8 cellular contexts compared by ENCODE assay signal in genomic region chr9:93098236-93098946, GRCh38. TPM values are rescaled to one million over a fixed set of nuclear protein-coding genes. Genes with fewer than 3 reads are reported as not detected.
DNase-seq lines count a peak whose midpoint lies in the region; ATAC-seq and TF ChIP-seq lines count a peak whose summit lies in the region.

No MANE protein-coding gene starts in this region.

- no peak for TF ChIP-seq EP300 in esophagus muscularis mucosa (IDR thresholded peaks at IDR 0.05)

- H3K27me3 ChIP-seq in CD4-positive, alpha-beta memory T cell (ENCODE audit: insufficient read depth, low read length): no peaks in the 10 kb centered on the region
- H3K27me3 ChIP-seq in esophagus muscularis mucosa: no peaks in the 10 kb centered on the region

- H3K4me1 ChIP-seq in CD4-positive, alpha-beta memory T cell (ENCODE audit: insufficient read depth, low read length): peaks cover 71% of the 10 kb centered on the region
- H3K4me1 ChIP-seq in esophagus muscularis mucosa: peaks cover 49 to 59% (median 56%) of the 10 kb centered on the region in 4 donors

- no peak for TF ChIP-seq CTCF in esophagus muscularis mucosa (IDR thresholded peaks at IDR 0.05)
- no peak for TF ChIP-seq CTCF in natural killer cell (IDR thresholded peaks at IDR 0.05)
- TF ChIP-seq CTCF in nephron progenitor cell (IDR thresholded peaks at IDR 0.05): no peak

- POLR2A ChIA-PET in CD4-positive, alpha-beta memory T cell (lab: Charles Lee; ENCODE audit: partially characterized antibody): interaction anchor here (1.0 to 6.6 kb wide), 13 partner anchors 9 to 144 kb away, joined by 3 to 96 read pairs (median 8); partner anchors contain the start of gene NINJ1
- POLR2A ChIA-PET in HEK293T (lab: Yijun Ruan, JAX): no interaction called here

- peak overlapping the region; percentile 91 to 98 (median 92) for H3K27ac Mint-ChIP-seq in CD4-positive, alpha-beta memory T cell
- H3K27ac Mint-ChIP-seq in activated T-cell treated with anti-CD3 and anti-CD28 coated beads, Interleukin-2, amount 50 U/mL, for 72 hours: peak overlapping the region; percentile 64
- H3K27ac Mint-ChIP-seq in natural killer cell (peak overlapping the region; percentile 91 to 92), nephron progenitor cell (no peak overlapping the region)

- H3K9me3 Mint-ChIP-seq in CD4-positive, alpha-beta memory T cell: peaks cover 0 to 2% (median under 1%) of the 10 kb centered on the region in 8 donors
- H3K9me3 Mint-ChIP-seq in activated T-cell treated with anti-CD3 and anti-CD28 coated beads, Interleukin-2, amount 50 U/mL, for 72 hours: peaks cover 2 to 3% of the 10 kb centered on the region in 2 donors
- no peaks in the 10 kb centered on the region for H3K9me3 Mint-ChIP-seq in natural killer cell
- peaks cover 23% of the 10 kb centered on the region for H3K9me3 Mint-ChIP-seq in nephron progenitor cell

- H3K9me3 ChIP-seq in CD4-positive, alpha-beta memory T cell (ENCODE audit: control insufficient read depth in 1 of 2, low read length in 2 of 2): no peaks in the 10 kb centered on the region
- H3K9me3 ChIP-seq in esophagus muscularis mucosa: no peaks in the 10 kb centered on the region

- intact Hi-C loops in CD4-positive, alpha-beta memory T cell (cut with micrococcal nuclease): loop anchor here (5.0 to 10.0 kb wide), 2 partner anchors 96 to 1066 kb away; no protein-coding TSS in a partner anchor
- intact Hi-C loops in esophagus muscularis mucosa (cut with DNase I): loop anchor here (5.0 kb wide), 1 partner anchor 34 kb away; the partner anchor contains the start of gene NINJ1
- intact Hi-C loops in natural killer cell (cut with micrococcal nuclease): loop anchor here (5.0 kb wide), 2 partner anchors 34 to 354 kb away; partner anchors contain the start of genes FAM120A, FAM120AOS and NINJ1

- H3K36me3 ChIP-seq in CD4-positive, alpha-beta memory T cell (ENCODE audit: insufficient read depth, low read length): no peaks in the 10 kb centered on the region
- no peaks in the 10 kb centered on the region for H3K36me3 ChIP-seq in esophagus muscularis mucosa

- peak; percentile 20 to 42 for ATAC-seq in activated T-cell treated with anti-CD3 and anti-CD28 coated beads, Interleukin-2, amount 50 U/mL, for 72 hours (replicated peaks in 1 of 2)
- ATAC-seq in natural killer cell: peak in 2 of 3 donors; percentile 5 to 6

- DNase-seq in CD4-positive, alpha-beta memory T cell: peak in 3 of 5 donors; percentile 23 to 74 (median 53)
- DNase-seq in NCI-H460 (ENCODE audit: extremely low read depth, low read depth) (peak; percentile 78), esophagus muscularis mucosa (ENCODE audit: extremely low spot score) (peak; percentile 96), natural killer cell (peak; percentile 69), substantia nigra (lab: John Stamatoyannopoulos, UW) (peak in 47 of 49 donors; percentile 20 to 96 (median 69)), HEK293T (ENCODE audit: extremely low spot score) (no peak), nephron progenitor cell (no peak)
- DNase-seq in activated T-cell treated with anti-CD3 and anti-CD28 coated beads, Interleukin-2, amount 50 U/mL, for 72 hours: peak; percentile 82 to 84

- CTCF ChIA-PET in CD4-positive, alpha-beta memory T cell (lab: Charles Lee; ENCODE audit: partially characterized antibody): interaction anchor here (0.7 to 4.0 kb wide), 8 partner anchors 10 to 119 kb away, joined by 3 to 26 read pairs (median 4); partner anchors contain the start of gene NINJ1
- CTCF ChIA-PET in HEK293T (lab: Yijun Ruan, JAX): interaction anchor here (1.5 kb wide), 1 partner anchor 10 kb away, joined by 4 read pairs; no protein-coding TSS in a partner anchor

- WGBS in esophagus muscularis mucosa: 20% methylated on average over 15 of the region's 15 CpGs

- H3K36me3 Mint-ChIP-seq in CD4-positive, alpha-beta memory T cell: peaks cover 8 to 15% of the 10 kb centered on the region in 2 donors
- H3K36me3 Mint-ChIP-seq in activated T-cell treated with anti-CD3 and anti-CD28 coated beads, Interleukin-2, amount 50 U/mL, for 72 hours (ENCODE audit: insufficient read depth in 2 of 2): peaks cover 5 to 14% of the 10 kb centered on the region in 2 donors
- H3K36me3 Mint-ChIP-seq in natural killer cell: no peaks in the 10 kb centered on the region
- peaks cover 13% of the 10 kb centered on the region for H3K36me3 Mint-ChIP-seq in nephron progenitor cell (ENCODE audit: low read depth)

- H3K27ac ChIP-seq in CD4-positive, alpha-beta memory T cell (ENCODE audit: low read depth, low read length): peak overlapping the region; percentile 90
- peak overlapping the region; percentile 91 to 99 (median 94) for H3K27ac ChIP-seq in esophagus muscularis mucosa (replicated peaks in 1 of 4)
- H3K27ac ChIP-seq in substantia nigra (ENCODE audit: low read depth, low read length, poor library complexity, severe bottlenecking): peak overlapping the region; percentile 87

- no peak for TF ChIP-seq POLR2A in esophagus muscularis mucosa (IDR thresholded peaks at IDR 0.05; ENCODE audit: low read depth)

- H3K4me3 ChIP-seq in CD4-positive, alpha-beta memory T cell (ENCODE audit: low read length in 2 of 2): peak overlapping the region; percentile 43 to 80
- H3K4me3 ChIP-seq in esophagus muscularis mucosa: peak overlapping the region; percentile 14 to 80 (median 50)

- no peaks in the 10 kb centered on the region for H3K27me3 Mint-ChIP-seq in CD4-positive, alpha-beta memory T cell
- no peaks in the 10 kb centered on the region for H3K27me3 Mint-ChIP-seq in activated T-cell treated with anti-CD3 and anti-CD28 coated beads, Interleukin-2, amount 50 U/mL, for 72 hours (ENCODE audit: low read depth)
- H3K27me3 Mint-ChIP-seq in natural killer cell (ENCODE audit: low read depth in 2 of 2) (no peaks in the 10 kb centered on the region), nephron progenitor cell (ENCODE audit: low read depth, poor library complexity) (peaks cover 4% of the 10 kb centered on the region)

- H3K4me3 Mint-ChIP-seq in CD4-positive, alpha-beta memory T cell: peak overlapping the region; percentile 88 to 95 (median 90)
- peak overlapping the region; percentile 92 to 97 for H3K4me3 Mint-ChIP-seq in activated T-cell treated with anti-CD3 and anti-CD28 coated beads, Interleukin-2, amount 50 U/mL, for 72 hours
- peak overlapping the region; percentile 88 for H3K4me3 Mint-ChIP-seq in natural killer cell
- H3K4me3 Mint-ChIP-seq in nephron progenitor cell: no peak overlapping the region

- peaks cover 41 to 81% (median 66%) of the 10 kb centered on the region in 4 donors for H3K4me1 Mint-ChIP-seq in CD4-positive, alpha-beta memory T cell
- peaks cover 63% of the 10 kb centered on the region for H3K4me1 Mint-ChIP-seq in activated T-cell treated with anti-CD3 and anti-CD28 coated beads, Interleukin-2, amount 50 U/mL, for 72 hours (ENCODE audit: low read depth)
- H3K4me1 Mint-ChIP-seq in natural killer cell: peaks cover 30 to 42% of the 10 kb centered on the region in 2 donors
- H3K4me1 Mint-ChIP-seq in nephron progenitor cell: peaks cover 27% of the 10 kb centered on the region

TF ChIP-seq in HEK293T, 16 proteins besides CTCF, POLR2A, EP300 and RAD21 (continues in another document):
- no peak for TF ChIP-seq SUZ12 (IDR thresholded peaks at IDR 0.05)
- no peak for TF ChIP-seq ELF4 (IDR thresholded peaks at IDR 0.05)
- TF ChIP-seq NFRKB (IDR thresholded peaks at IDR 0.05): no peak
- no peak for TF ChIP-seq TARDBP (IDR thresholded peaks at IDR 0.05)
- TF ChIP-seq HDGF (IDR thresholded peaks at IDR 0.05; ENCODE audit: borderline replicate concordance): no peak
- TF ChIP-seq L3MBTL2 (conservative IDR thresholded peaks at IDR 0.05): no peak
- TF ChIP-seq ARNT (IDR thresholded peaks at IDR 0.05): no peak
- TF ChIP-seq BHLHE40 (IDR thresholded peaks at IDR 0.05; ENCODE audit: borderline replicate concordance): no peak
- no peak for TF ChIP-seq SP1 (IDR thresholded peaks at IDR 0.05)
- no peak for TF ChIP-seq LEF1 (IDR thresholded peaks at IDR 0.05; ENCODE audit: borderline replicate concordance)
- TF ChIP-seq PKNOX1 (IDR thresholded peaks at IDR 0.05): no peak
- no peak for TF ChIP-seq FOXK2 (IDR thresholded peaks at IDR 0.05)
- no peak for TF ChIP-seq ZNF384 (IDR thresholded peaks at IDR 0.05)
- no peak for TF ChIP-seq FOXM1 (IDR thresholded peaks at IDR 0.05; ENCODE audit: borderline replicate concordance)
- TF ChIP-seq FOXA1 (IDR thresholded peaks at IDR 0.05): no peak

RNA-seq across cellular contexts. Expression of gene CARD19, which starts 2.4 kb away (rescaled TPM):
- 10 to 100 TPM; 57.8 to 64.2 TPM for total RNA-seq in CD4-positive, alpha-beta memory T cell
- 10 to 100 TPM; 65.6 to 88.7 TPM for polyA plus RNA-seq in CD4-positive, alpha-beta memory T cell
- 62.7 and 74.8 TPM in 2 replicates for total RNA-seq in NCI-H460 (2014; rRNA removed; shearing (Covaris generic))
- 129 and 171 TPM in 2 replicates for polyA plus RNA-seq in NCI-H460 (2014; cell fraction: nucleus; rRNA removed)
- 10 to 100 TPM; 65.7 to 70.0 TPM for total RNA-seq in activated T-cell treated with anti-CD3 and anti-CD28 coated beads, Interleukin-2, amount 50 U/mL, for 72 hours
- total RNA-seq in esophagus muscularis mucosa (10 to 100 TPM; 54.0 to 83.6 (median 78.1) TPM), natural killer cell (10 to 100 TPM; 30.7 to 49.1 (median 42.6) TPM)

RNA-seq across cellular contexts. Expression of gene NINJ1, which starts 35.7 kb away (rescaled TPM):
- total RNA-seq in CD4-positive, alpha-beta memory T cell: 10 to 100 TPM; 31.1 to 31.3 TPM
- 10 to 100 TPM; 75.7 to 92.4 TPM for polyA plus RNA-seq in CD4-positive, alpha-beta memory T cell
- 69.1 and 74.2 TPM in 2 replicates for total RNA-seq in NCI-H460 (2014; rRNA removed; shearing (Covaris generic))
- polyA plus RNA-seq in NCI-H460 (2014; cell fraction: nucleus; rRNA removed): 53.5 and 54.9 TPM in 2 replicates
- 100 to 1,000 TPM; 121 to 124 TPM for total RNA-seq in activated T-cell treated with anti-CD3 and anti-CD28 coated beads, Interleukin-2, amount 50 U/mL, for 72 hours
- total RNA-seq in esophagus muscularis mucosa (10 to 100 TPM; 69.3 to 90.6 (median 72.7) TPM), natural killer cell (100 to 1,000 TPM in 1 of 3 donors, 10 to 100 TPM in 2; 87.3 to 121 (median 93.8) TPM)

RNA-seq across cellular contexts. Expression of gene SUSD3, which starts 39.9 kb away (rescaled TPM):
- total RNA-seq in CD4-positive, alpha-beta memory T cell: 10 to 100 TPM; 58.3 to 63.7 TPM
- polyA plus RNA-seq in CD4-positive, alpha-beta memory T cell: 100 to 1,000 TPM; 149 to 199 TPM
- 0.27 and 0.32 TPM in 2 replicates for total RNA-seq in NCI-H460 (2014; rRNA removed; shearing (Covaris generic))
- polyA plus RNA-seq in NCI-H460 (2014; cell fraction: nucleus; rRNA removed): 0.53 TPM in 2 replicates
- total RNA-seq in activated T-cell treated with anti-CD3 and anti-CD28 coated beads, Interleukin-2, amount 50 U/mL, for 72 hours: 10 to 100 TPM; 53.1 to 56.8 TPM
- total RNA-seq in esophagus muscularis mucosa (1 to 10 TPM in 3 of 4 donors, under 1 TPM in 1; 0.83 to 3.3 (median 1.4) TPM), natural killer cell (1 to 10 TPM; 1.2 to 2.1 (median 1.8) TPM)

Comparison
In these comparisons a context has a peak if more than half of its experiments do, and no peak if none do; other contexts are left out.
1. DNase-seq: peak in CD4-positive, alpha-beta memory T cell (3 of 5), NCI-H460 (single experiment), activated T-cell treated with anti-CD3 and anti-CD28 coated beads, Interleukin-2, amount 50 U/mL, for 72 hours (2 of 2), esophagus muscularis mucosa (single experiment), natural killer cell (single experiment) and substantia nigra (47 of 49); none in HEK293T (single experiment) and nephron progenitor cell (single experiment).
2. RNA of gene SUSD3, which starts 39.9 kb away (total RNA-seq): 58.3 to 63.7 TPM in CD4-positive, alpha-beta memory T cell and 53.1 to 56.8 TPM in activated T-cell treated with anti-CD3 and anti-CD28 coated beads, Interleukin-2, amount 50 U/mL, for 72 hours; 1.2 to 2.1 TPM in natural killer cell, 0.83 to 3.3 TPM in esophagus muscularis mucosa and 0.27 to 0.32 TPM in NCI-H460; every median in the first group is over 10 times any median in the second.
3. Peak in every context shown above with its lines, with median percentiles within 50 percentile points of each other: H3K27ac ChIP-seq.